1 cellular context compared by ENCODE assay signal in genomic region chr16:28991687-28992086, GRCh38.
TF ChIP-seq lines count a peak whose summit lies in the region.

No MANE protein-coding gene starts in this region.

TF ChIP-seq in H1, 55 proteins besides CTCF, POLR2A, EP300 and RAD21:
- TF ChIP-seq BACH1 (IDR thresholded peaks at IDR 0.05; ENCODE audit: low read length) (no peak), CBX5 (IDR thresholded peaks at IDR 0.05; ENCODE audit: low read depth, low read length) (no peak), CBX8 (IDR thresholded peaks at IDR 0.05; ENCODE audit: borderline replicate concordance, low read depth, low read length) (no peak), MAX (IDR thresholded peaks at IDR 0.05) (no peak), SAP30 (IDR thresholded peaks at IDR 0.05; ENCODE audit: insufficient read depth, insufficient replicate concordance, low read length) (no peak), TAF1 (IDR thresholded peaks at IDR 0.05; ENCODE audit: low read depth, low read length) (no peak), EGR1 (IDR thresholded peaks at IDR 0.05; ENCODE audit: borderline replicate concordance, low read depth, low read length) (no peak), ASH2L (IDR thresholded peaks at IDR 0.05; ENCODE audit: low read length) (no peak), CHD7 (IDR thresholded peaks at IDR 0.05; ENCODE audit: insufficient replicate concordance, low read length) (no peak), USF2 (IDR thresholded peaks at IDR 0.05; ENCODE audit: low read length) (no peak), SIN3A (conservative IDR thresholded peaks at IDR 0.05 in 1 of 2, IDR thresholded peaks at IDR 0.05 in 1 of 2; ENCODE audit: low read depth in 1 of 2, low read length in 2 of 2) (no peak), RXRA (IDR thresholded peaks at IDR 0.05; ENCODE audit: insufficient read depth, low read depth, low read length) (no peak), TEAD4 (IDR thresholded peaks at IDR 0.05; ENCODE audit: low read depth, low read length) (no peak), CEBPB (IDR thresholded peaks at IDR 0.05; ENCODE audit: low read depth, low read length) (no peak), YY1 (IDR thresholded peaks at IDR 0.05; ENCODE audit: low read depth, low read length) (no peak), TAF7 (optimal IDR thresholded peaks at IDR 0.05; ENCODE audit: borderline replicate concordance, low read depth, low read length) (no peak), CHD1 (IDR thresholded peaks at IDR 0.05; ENCODE audit: low read depth, low read length) (no peak), PHF8 (conservative IDR thresholded peaks at IDR 0.05; ENCODE audit: low read depth, low read length) (no peak), HDAC2 (IDR thresholded peaks at IDR 0.05; ENCODE audit: borderline replicate concordance in 1 of 2, low read depth in 2 of 2, low read length in 2 of 2) (no peak), ATF3 (IDR thresholded peaks at IDR 0.05; ENCODE audit: insufficient read depth, low read depth, low read length) (no peak)
